17 cellular contexts compared by ENCODE assay signal in the genomic region with DNA sequence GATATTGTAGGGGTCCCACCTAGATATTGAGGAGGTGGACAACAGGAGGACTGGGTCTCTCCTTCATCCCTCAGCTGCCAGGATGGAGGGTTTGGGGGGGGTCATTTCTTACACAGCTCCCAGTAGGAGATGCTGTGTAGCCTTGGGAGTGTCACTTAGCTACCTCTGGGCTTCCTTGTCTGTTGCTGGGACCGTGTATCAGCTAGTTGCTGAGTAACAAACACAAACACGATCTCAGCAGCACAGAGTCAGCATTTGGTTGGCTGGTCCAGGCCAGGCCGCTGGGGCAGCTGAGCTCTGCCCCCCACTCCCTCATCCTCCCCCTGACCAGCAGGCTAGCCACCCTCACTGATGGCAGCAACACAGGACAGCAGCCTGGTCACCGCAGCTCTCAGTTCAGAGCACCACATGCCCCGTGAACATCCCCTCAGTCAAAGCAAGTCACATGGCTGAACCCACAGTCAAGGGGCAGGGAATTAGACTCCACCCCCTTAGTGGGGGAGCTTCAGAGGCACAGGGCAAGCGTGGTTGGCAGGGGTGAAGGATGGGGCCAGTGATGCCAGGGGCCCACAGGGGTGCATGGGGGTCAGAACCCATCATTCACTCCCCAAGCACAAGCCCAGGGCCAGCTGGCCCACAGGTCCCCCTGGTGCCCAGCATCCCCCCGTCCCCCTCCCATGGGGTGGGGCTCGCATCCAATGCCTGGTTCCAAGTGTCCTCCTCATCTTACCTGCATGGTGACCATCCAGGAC.
"Had no signal": no experiment of that assay in that cellular context is flagged by ENCODE, and none has a peak within 500 bp of the region (broad histone marks: within the 10 kb centered on the region; RNA-seq: fewer than 3 reads in every experiment).

No MANE protein-coding gene starts in this region.

- H3K27ac ChIP-seq: breast epithelium, esophagus squamous epithelium, right lobe of liver, suprapubic skin, VCaP had no signal

- H3K9me3 Mint-ChIP-seq: mesothelial cell of epicardium had no signal

- H3K4me1 ChIP-seq: breast epithelium, esophagus squamous epithelium, right lobe of liver, suprapubic skin had no signal

- H3K4me3 ChIP-seq: breast epithelium, esophagus squamous epithelium, right lobe of liver, suprapubic skin had no signal

- H3K27me3 ChIP-seq: right lobe of liver had no signal

- H3K9me3 ChIP-seq: breast epithelium, esophagus squamous epithelium, right lobe of liver, suprapubic skin had no signal

- ATAC-seq: right lobe of liver; stimulated activated naive CD8-positive, alpha-beta T cell treated with anti-CD3 and anti-CD28 coated beads, Interleukin-15, Interleukin-2, amounts not matched to agents 100 U/mL and 50 U/mL, for 24 hours had no signal

- H3K4me1 Mint-ChIP-seq: activated naive CD8-positive, alpha-beta T cell treated with anti-CD3 and anti-CD28 coated beads, Interleukin-2, amount 10 ng/mL, durations not matched to agents 7 days and 5 days; mesothelial cell of epicardium; naive B cell had no signal

- H3K4me3 Mint-ChIP-seq: activated naive CD8-positive, alpha-beta T cell treated with anti-CD3 and anti-CD28 coated beads, Interleukin-2, amount 10 ng/mL, durations not matched to agents 7 days and 5 days; mesothelial cell of epicardium had no signal

- H3K36me3 Mint-ChIP-seq: activated naive CD8-positive, alpha-beta T cell treated with anti-CD3 and anti-CD28 coated beads, Interleukin-2, amount 10 ng/mL, durations not matched to agents 7 days and 5 days; mesothelial cell of epicardium had no signal

- H3K27ac Mint-ChIP-seq: activated naive CD8-positive, alpha-beta T cell treated with anti-CD3 and anti-CD28 coated beads, Interleukin-2, amount 10 ng/mL, durations not matched to agents 7 days and 5 days; mesothelial cell of epicardium; naive B cell; progenitor cell of endocrine pancreas had no signal

- DNase-seq: activated CD4-positive, alpha-beta T cell treated with anti-CD3 and anti-CD28 coated beads for 4 hours; activated gamma-delta T cell; activated naive CD8-positive, alpha-beta T cell treated with anti-CD3 and anti-CD28 coated beads, Interleukin-2, amount 10 ng/mL, durations not matched to agents 7 days and 5 days; activated T-cell treated with anti-CD3 and anti-CD28 coated beads, Interleukin-2, amount 50 U/mL, for 1 hour; esophagus squamous epithelium; foreskin fibroblast; islet precursor cell; naive B cell; stimulated activated CD4-positive, alpha-beta T cell treated with anti-CD3 and anti-CD28 coated beads, Interleukin-12 subunit alpha, Interleukin-12 subunit beta, amount 100 ng/mL, for 4 hours; stimulated activated naive CD8-positive, alpha-beta T cell treated with anti-CD3 and anti-CD28 coated beads, Interleukin-15, Interleukin-2, amounts not matched to agents 100 U/mL and 50 U/mL, for 24 hours; T1000 had no signal

- H3K36me3 ChIP-seq: breast epithelium, esophagus squamous epithelium, right lobe of liver, suprapubic skin had no signal
